In the genomic region with DNA sequence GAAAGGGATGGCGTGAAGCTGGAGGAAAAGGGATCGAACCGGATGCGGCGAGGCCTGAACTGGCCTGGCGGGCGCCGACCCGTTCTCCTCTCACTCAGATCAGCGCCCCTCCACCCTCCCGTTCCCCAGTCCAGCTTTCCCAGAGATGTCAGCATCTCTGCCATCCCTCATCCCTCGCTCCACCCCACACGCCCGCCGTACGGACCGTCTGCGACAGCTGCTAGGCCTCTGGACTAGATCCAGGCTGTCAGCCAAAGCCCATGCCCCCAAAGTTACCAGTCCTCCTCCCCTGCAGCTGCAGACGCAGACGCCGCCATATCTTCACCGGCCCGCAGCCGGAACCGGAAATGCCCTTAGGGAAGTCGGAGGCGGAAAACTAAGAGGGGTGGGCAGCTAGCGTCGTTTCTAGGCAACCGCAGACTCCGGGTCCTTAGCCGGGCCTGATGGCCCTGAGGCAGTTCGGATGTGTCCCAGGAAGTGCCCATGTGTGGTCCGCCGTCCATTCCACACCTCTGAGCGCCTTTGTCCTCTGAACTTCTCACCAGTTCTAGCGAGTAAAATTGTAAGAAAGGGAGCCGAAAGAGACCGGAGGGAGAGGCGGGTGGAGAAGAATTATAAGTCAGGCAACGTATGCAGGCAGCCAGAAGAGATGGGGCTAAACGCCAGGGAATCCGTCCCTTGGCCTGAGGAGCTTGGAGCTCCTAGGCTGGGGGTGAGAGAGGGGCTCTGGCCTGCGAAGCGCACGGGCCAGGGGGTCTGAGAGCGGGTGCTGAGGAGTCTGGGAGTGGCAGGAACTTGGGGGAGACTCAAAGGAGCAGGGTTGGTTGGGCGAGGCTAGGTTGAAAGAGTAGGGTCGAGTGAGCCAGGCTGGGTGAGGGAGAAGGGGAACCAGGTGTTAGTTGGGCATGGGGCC, we compare ENCODE assay signal across 1 cellular context.
TF ChIP-seq lines count a peak whose summit lies in the region.

A gene with protein sequence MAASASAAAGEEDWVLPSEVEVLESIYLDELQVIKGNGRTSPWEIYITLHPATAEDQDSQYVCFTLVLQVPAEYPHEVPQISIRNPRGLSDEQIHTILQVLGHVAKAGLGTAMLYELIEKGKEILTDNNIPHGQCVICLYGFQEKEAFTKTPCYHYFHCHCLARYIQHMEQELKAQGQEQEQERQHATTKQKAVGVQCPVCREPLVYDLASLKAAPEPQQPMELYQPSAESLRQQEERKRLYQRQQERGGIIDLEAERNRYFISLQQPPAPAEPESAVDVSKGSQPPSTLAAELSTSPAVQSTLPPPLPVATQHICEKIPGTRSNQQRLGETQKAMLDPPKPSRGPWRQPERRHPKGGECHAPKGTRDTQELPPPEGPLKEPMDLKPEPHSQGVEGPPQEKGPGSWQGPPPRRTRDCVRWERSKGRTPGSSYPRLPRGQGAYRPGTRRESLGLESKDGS (minus strand): TSS at position 349 of the 913 bp plus-strand sequence. CDS start 32 bp downstream, at position 317.
A gene with protein sequence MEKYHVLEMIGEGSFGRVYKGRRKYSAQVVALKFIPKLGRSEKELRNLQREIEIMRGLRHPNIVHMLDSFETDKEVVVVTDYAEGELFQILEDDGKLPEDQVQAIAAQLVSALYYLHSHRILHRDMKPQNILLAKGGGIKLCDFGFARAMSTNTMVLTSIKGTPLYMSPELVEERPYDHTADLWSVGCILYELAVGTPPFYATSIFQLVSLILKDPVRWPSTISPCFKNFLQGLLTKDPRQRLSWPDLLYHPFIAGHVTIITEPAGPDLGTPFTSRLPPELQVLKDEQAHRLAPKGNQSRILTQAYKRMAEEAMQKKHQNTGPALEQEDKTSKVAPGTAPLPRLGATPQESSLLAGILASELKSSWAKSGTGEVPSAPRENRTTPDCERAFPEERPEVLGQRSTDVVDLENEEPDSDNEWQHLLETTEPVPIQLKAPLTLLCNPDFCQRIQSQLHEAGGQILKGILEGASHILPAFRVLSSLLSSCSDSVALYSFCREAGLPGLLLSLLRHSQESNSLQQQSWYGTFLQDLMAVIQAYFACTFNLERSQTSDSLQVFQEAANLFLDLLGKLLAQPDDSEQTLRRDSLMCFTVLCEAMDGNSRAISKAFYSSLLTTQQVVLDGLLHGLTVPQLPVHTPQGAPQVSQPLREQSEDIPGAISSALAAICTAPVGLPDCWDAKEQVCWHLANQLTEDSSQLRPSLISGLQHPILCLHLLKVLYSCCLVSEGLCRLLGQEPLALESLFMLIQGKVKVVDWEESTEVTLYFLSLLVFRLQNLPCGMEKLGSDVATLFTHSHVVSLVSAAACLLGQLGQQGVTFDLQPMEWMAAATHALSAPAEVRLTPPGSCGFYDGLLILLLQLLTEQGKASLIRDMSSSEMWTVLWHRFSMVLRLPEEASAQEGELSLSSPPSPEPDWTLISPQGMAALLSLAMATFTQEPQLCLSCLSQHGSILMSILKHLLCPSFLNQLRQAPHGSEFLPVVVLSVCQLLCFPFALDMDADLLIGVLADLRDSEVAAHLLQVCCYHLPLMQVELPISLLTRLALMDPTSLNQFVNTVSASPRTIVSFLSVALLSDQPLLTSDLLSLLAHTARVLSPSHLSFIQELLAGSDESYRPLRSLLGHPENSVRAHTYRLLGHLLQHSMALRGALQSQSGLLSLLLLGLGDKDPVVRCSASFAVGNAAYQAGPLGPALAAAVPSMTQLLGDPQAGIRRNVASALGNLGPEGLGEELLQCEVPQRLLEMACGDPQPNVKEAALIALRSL (N-terminal part only) (plus strand): TSS at position 433 of the 913 bp plus-strand sequence. CDS start 744 bp downstream, outside the sequence.

TF ChIP-seq in HepG2, 621 proteins besides CTCF, POLR2A, EP300 and RAD21 (continued from another document and continues in another):
- TF ChIP-seq, protein P1, sequence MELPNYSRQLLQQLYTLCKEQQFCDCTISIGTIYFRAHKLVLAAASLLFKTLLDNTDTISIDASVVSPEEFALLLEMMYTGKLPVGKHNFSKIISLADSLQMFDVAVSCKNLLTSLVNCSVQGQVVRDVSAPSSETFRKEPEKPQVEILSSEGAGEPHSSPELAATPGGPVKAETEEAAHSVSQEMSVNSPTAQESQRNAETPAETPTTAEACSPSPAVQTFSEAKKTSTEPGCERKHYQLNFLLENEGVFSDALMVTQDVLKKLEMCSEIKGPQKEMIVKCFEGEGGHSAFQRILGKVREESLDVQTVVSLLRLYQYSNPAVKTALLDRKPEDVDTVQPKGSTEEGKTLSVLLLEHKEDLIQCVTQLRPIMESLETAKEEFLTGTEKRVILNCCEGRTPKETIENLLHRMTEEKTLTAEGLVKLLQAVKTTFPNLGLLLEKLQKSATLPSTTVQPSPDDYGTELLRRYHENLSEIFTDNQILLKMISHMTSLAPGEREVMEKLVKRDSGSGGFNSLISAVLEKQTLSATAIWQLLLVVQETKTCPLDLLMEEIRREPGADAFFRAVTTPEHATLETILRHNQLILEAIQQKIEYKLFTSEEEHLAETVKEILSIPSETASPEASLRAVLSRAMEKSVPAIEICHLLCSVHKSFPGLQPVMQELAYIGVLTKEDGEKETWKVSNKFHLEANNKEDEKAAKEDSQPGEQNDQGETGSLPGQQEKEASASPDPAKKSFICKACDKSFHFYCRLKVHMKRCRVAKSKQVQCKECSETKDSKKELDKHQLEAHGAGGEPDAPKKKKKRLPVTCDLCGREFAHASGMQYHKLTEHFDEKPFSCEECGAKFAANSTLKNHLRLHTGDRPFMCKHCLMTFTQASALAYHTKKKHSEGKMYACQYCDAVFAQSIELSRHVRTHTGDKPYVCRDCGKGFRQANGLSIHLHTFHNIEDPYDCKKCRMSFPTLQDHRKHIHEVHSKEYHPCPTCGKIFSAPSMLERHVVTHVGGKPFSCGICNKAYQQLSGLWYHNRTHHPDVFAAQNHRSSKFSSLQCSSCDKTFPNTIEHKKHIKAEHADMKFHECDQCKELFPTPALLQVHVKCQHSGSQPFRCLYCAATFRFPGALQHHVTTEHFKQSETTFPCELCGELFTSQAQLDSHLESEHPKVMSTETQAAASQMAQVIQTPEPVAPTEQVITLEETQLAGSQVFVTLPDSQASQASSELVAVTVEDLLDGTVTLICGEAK (IDR thresholded peaks at IDR 0.05), result peak; percentile 94
- TF ChIP-seq, protein P1 (CRISPR knock-in tag; IDR thresholded peaks at IDR 0.05), result no peak
- TF ChIP-seq RFX1 (IDR thresholded peaks at IDR 0.05) (peak; percentile 81), JDP2 (CRISPR knock-in tag; IDR thresholded peaks at IDR 0.05; ENCODE audit: borderline replicate concordance) (no peak), PAF1 (CRISPR knock-in tag; IDR thresholded peaks at IDR 0.05) (no peak), ZNF749 (CRISPR knock-in tag; IDR thresholded peaks at IDR 0.05; ENCODE audit: borderline replicate concordance) (no peak), MXI1 (IDR thresholded peaks at IDR 0.05; ENCODE audit: borderline replicate concordance, low read depth, low read length) (peak; percentile 94; the same call in 2 of the 3 replicates), ZNF83 (CRISPR knock-in tag; IDR thresholded peaks at IDR 0.05; ENCODE audit: borderline replicate concordance) (peak; percentile 67; the same call in 1 of the 2 replicates), REXO4 (CRISPR knock-in tag; IDR thresholded peaks at IDR 0.05; ENCODE audit: borderline replicate concordance) (no peak), ATF1 (CRISPR knock-in tag; IDR thresholded peaks at IDR 0.05) (peak; percentile 28; the same call in 1 of the 2 replicates), ZFYVE20 (CRISPR knock-in tag; IDR thresholded peaks at IDR 0.05; ENCODE audit: borderline replicate concordance, low read depth) (no peak), ZNF557 (CRISPR knock-in tag; IDR thresholded peaks at IDR 0.05) (no peak), SMYD3 (CRISPR knock-in tag; IDR thresholded peaks at IDR 0.05) (0 out of 2 replicates have a peak, but pooled peaks have one; percentile 40), ZNF30 (CRISPR knock-in tag; IDR thresholded peaks at IDR 0.05) (no peak), RFX5 (IDR thresholded peaks at IDR 0.05; ENCODE audit: low read depth, low read length) (no peak), SNRNP70 (IDR thresholded peaks at IDR 0.05; ENCODE audit: low read depth, low read length) (no peak), ZNF432 (CRISPR knock-in tag; IDR thresholded peaks at IDR 0.05; ENCODE audit: borderline replicate concordance) (no peak), CENPT (CRISPR knock-in tag; IDR thresholded peaks at IDR 0.05; ENCODE audit: low read depth) (no peak), ATAD3A (CRISPR knock-in tag; IDR thresholded peaks at IDR 0.05) (no peak), NCOA1 (CRISPR knock-in tag; IDR thresholded peaks at IDR 0.05) (0 out of 2 replicates have a peak, but pooled peaks have one; percentile 72), ZNF614 (CRISPR knock-in tag; IDR thresholded peaks at IDR 0.05; ENCODE audit: borderline replicate concordance) (peak; percentile 11; the same call in 1 of the 2 replicates), RCOR2 (CRISPR knock-in tag; IDR thresholded peaks at IDR 0.05) (no peak)
- TF ChIP-seq, protein P2, sequence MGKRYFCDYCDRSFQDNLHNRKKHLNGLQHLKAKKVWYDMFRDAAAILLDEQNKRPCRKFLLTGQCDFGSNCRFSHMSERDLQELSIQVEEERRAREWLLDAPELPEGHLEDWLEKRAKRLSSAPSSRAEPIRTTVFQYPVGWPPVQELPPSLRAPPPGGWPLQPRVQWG (CRISPR knock-in tag; IDR thresholded peaks at IDR 0.05; ENCODE audit: borderline replicate concordance, low read depth), result no peak
- TF ChIP-seq, protein P3, sequence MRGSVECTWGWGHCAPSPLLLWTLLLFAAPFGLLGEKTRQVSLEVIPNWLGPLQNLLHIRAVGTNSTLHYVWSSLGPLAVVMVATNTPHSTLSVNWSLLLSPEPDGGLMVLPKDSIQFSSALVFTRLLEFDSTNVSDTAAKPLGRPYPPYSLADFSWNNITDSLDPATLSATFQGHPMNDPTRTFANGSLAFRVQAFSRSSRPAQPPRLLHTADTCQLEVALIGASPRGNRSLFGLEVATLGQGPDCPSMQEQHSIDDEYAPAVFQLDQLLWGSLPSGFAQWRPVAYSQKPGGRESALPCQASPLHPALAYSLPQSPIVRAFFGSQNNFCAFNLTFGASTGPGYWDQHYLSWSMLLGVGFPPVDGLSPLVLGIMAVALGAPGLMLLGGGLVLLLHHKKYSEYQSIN (CRISPR knock-in tag; IDR thresholded peaks at IDR 0.05; ENCODE audit: borderline replicate concordance), result no peak
- TF ChIP-seq, protein P4, sequence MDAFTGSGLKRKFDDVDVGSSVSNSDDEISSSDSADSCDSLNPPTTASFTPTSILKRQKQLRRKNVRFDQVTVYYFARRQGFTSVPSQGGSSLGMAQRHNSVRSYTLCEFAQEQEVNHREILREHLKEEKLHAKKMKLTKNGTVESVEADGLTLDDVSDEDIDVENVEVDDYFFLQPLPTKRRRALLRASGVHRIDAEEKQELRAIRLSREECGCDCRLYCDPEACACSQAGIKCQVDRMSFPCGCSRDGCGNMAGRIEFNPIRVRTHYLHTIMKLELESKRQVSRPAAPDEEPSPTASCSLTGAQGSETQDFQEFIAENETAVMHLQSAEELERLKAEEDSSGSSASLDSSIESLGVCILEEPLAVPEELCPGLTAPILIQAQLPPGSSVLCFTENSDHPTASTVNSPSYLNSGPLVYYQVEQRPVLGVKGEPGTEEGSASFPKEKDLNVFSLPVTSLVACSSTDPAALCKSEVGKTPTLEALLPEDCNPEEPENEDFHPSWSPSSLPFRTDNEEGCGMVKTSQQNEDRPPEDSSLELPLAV (CRISPR knock-in tag; conservative IDR thresholded peaks at IDR 0.05; ENCODE audit: low read depth), result no peak
- TF ChIP-seq, protein P5, sequence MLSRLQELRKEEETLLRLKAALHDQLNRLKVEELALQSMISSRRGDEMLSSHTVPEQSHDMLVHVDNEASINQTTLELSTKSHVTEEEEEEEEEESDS (CRISPR knock-in tag; IDR thresholded peaks at IDR 0.05; ENCODE audit: borderline replicate concordance), result 0 out of 2 replicates have a peak, but pooled peaks have one; percentile 28
- TF ChIP-seq, protein P6, sequence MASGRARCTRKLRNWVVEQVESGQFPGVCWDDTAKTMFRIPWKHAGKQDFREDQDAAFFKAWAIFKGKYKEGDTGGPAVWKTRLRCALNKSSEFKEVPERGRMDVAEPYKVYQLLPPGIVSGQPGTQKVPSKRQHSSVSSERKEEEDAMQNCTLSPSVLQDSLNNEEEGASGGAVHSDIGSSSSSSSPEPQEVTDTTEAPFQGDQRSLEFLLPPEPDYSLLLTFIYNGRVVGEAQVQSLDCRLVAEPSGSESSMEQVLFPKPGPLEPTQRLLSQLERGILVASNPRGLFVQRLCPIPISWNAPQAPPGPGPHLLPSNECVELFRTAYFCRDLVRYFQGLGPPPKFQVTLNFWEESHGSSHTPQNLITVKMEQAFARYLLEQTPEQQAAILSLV (CRISPR knock-in tag; IDR thresholded peaks at IDR 0.05; ENCODE audit: borderline replicate concordance), result peak; percentile 65; the same call in 1 of the 2 replicates
- TF ChIP-seq, protein P7, sequence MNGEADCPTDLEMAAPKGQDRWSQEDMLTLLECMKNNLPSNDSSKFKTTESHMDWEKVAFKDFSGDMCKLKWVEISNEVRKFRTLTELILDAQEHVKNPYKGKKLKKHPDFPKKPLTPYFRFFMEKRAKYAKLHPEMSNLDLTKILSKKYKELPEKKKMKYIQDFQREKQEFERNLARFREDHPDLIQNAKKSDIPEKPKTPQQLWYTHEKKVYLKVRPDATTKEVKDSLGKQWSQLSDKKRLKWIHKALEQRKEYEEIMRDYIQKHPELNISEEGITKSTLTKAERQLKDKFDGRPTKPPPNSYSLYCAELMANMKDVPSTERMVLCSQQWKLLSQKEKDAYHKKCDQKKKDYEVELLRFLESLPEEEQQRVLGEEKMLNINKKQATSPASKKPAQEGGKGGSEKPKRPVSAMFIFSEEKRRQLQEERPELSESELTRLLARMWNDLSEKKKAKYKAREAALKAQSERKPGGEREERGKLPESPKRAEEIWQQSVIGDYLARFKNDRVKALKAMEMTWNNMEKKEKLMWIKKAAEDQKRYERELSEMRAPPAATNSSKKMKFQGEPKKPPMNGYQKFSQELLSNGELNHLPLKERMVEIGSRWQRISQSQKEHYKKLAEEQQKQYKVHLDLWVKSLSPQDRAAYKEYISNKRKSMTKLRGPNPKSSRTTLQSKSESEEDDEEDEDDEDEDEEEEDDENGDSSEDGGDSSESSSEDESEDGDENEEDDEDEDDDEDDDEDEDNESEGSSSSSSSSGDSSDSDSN (CRISPR knock-in tag; IDR thresholded peaks at IDR 0.05), result peak; percentile 86
